8 cellular contexts compared by ENCODE assay signal in the genomic region with DNA sequence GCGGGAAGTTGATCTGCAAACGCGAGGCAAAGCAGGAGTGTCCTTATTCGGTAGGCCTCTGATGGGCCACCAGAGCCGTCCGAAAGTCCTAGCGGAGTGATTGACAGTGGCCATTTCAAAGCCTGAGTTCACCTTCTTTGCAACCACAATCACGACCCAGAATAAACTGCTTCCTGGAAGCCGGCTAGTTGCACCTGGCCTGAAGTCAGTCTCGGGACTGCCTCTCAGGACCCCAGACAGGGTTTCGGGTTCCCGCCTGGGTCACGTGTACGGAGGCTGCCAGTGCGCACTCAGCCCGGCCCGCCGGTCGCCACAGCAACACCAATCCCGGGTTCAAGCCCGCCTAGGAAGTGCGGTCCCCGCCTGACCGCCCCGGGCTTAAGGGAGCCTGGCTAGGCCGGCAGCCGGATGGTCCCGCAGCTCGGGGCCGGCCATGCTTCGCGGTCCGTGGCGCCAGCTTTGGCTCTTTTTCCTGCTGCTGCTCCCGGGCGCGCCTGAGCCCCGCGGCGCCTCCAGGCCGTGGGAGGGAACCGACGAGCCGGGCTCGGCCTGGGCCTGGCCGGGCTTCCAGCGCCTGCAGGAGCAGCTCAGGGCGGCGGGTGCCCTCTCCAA. TPM values are rescaled to one million over a fixed set of nuclear protein-coding genes. Genes with fewer than 3 reads are reported as not detected.
DNase-seq lines count a peak whose midpoint lies in the region; ATAC-seq and TF ChIP-seq lines count a peak whose summit lies in the region.

A gene with protein sequence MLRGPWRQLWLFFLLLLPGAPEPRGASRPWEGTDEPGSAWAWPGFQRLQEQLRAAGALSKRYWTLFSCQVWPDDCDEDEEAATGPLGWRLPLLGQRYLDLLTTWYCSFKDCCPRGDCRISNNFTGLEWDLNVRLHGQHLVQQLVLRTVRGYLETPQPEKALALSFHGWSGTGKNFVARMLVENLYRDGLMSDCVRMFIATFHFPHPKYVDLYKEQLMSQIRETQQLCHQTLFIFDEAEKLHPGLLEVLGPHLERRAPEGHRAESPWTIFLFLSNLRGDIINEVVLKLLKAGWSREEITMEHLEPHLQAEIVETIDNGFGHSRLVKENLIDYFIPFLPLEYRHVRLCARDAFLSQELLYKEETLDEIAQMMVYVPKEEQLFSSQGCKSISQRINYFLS (plus strand): TSS at position 375 of the 612 bp plus-strand sequence. CDS start 59 bp downstream, at position 434.

- H3K4me3 ChIP-seq in lower leg skin (ENCODE audit: low read depth, poor library complexity, severe bottlenecking): peak within 1 kb of the TSS; percentile 86

- ATAC-seq in GM19328 (IDR thresholded peaks at IDR 0.05; ENCODE audit: unreplicated experiment) (peak; percentile 85), HG03469 (IDR thresholded peaks at IDR 0.05; ENCODE audit: unreplicated experiment) (peak; percentile 79)

- TF ChIP-seq POLR2A in lower leg skin (IDR thresholded peaks at IDR 0.05): no peak

- WGBS in lower leg skin, 2 donors: 0 to 1% methylated on average over 11 to 34 of the region's 49 CpGs

- DNase-seq in C1 segment of cervical spinal cord (lab: John Stamatoyannopoulos, UW): peak; percentile 47 to 94 (median 84)
- DNase-seq in NCI-H69 (lab: John Stamatoyannopoulos, UW): peak; percentile 96
- peak; percentile 87 to 90 for DNase-seq in activated CD4-positive, alpha-beta T cell treated with anti-CD3 and anti-CD28 coated beads, Interleukin-2, amount 50 U/mL, for 48 hours
- DNase-seq in ecto neural progenitor cell (ENCODE audit: low spot score): peak; percentile 96
- DNase-seq in lower leg skin (ENCODE audit: low spot score in 2 of 2): peak; percentile 91 to 97
- DNase-seq in stimulated activated CD4-positive, alpha-beta T cell treated with anti-CD3 and anti-CD28 coated beads, Interleukin-4, amount 100 ng/mL, for 4 hours: peak; percentile 63 to 74

- intact Hi-C loops in lower leg skin (cut with DNase I; ENCODE audit: low total_unique reads): no loop called here

- no peak for TF ChIP-seq CTCF in lower leg skin (IDR thresholded peaks at IDR 0.05)

RNA-seq across cellular contexts. Expression of the gene that starts here (rescaled TPM):
- total RNA-seq in lower leg skin: 10 to 100 TPM; 27.0 to 55.8 (median 48.2) TPM

Comparison
In these comparisons a context has a peak if more than half of its experiments do, and no peak if none do; other contexts are left out.
1. Peak in every context shown above with its lines: DNase-seq, ATAC-seq and H3K4me3 ChIP-seq.